8 cellular contexts compared by ENCODE assay signal in the genomic region with DNA sequence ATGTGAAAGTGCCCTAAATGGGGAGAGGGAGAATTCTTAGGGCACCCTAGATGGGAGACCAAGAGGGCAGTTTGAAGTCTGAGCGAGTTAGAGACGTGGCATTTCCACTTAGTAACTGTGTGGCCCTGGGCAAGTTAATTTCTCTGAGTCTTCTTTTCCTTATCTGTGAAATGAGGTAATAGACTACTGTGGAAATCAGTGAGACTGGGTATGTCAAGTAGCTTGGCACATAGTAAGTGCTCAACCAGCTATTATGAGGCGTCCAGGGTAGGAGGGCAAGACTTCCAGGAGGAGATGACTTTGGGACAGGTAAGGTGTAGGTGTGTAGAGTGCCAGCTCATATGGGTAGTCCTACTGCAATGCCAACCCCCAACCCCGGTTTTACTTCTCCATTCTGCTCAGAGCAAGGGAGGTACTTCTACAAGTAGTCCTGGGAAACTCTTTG. TPM values are rescaled to one million over a fixed set of nuclear protein-coding genes. Genes with fewer than 3 reads are reported as not detected.
A peak's percentile ranks its signal among the peaks of the same experiment; 100 is the strongest.
DNase-seq lines count a peak whose midpoint lies in the region; ATAC-seq and TF ChIP-seq lines count a peak whose summit lies in the region.

No MANE protein-coding gene starts in this region.

- TF ChIP-seq CTCF in HFF-Myc (IDR thresholded peaks at IDR 0.05; ENCODE audit: low read depth, low read length, missing control alignments) (no peak), chondrocyte (IDR thresholded peaks at IDR 0.05) (no peak)

- H3K9me3 ChIP-seq in mucosa of stomach (ENCODE audit: control insufficient read depth, low read length), result no peaks in the 10 kb centered on the region

- peaks cover 5% of the 10 kb centered on the region for H3K36me3 Mint-ChIP-seq in chondrocyte (ENCODE audit: low read depth)

- H3K4me1 Mint-ChIP-seq in chondrocyte (ENCODE audit: low read depth), result peaks cover 20% of the 10 kb centered on the region

- peak; percentile 63 for ATAC-seq in GM18505 (IDR thresholded peaks at IDR 0.05; ENCODE audit: unreplicated experiment)

- no peaks in the 10 kb centered on the region for H3K27me3 ChIP-seq in mucosa of stomach (ENCODE audit: control insufficient read depth, insufficient read depth, low read length)

- peaks cover 20% of the 10 kb centered on the region for H3K4me1 ChIP-seq in mucosa of stomach (ENCODE audit: control insufficient read depth, insufficient read depth, low read length)

- H3K9me3 Mint-ChIP-seq in chondrocyte (ENCODE audit: low read depth), result peaks cover 3% of the 10 kb centered on the region

- peak overlapping the region; percentile 85 for H3K4me3 Mint-ChIP-seq in chondrocyte (ENCODE audit: unreplicated experiment)

- peaks cover 2% of the 10 kb centered on the region for H3K27me3 Mint-ChIP-seq in chondrocyte (ENCODE audit: low read depth)

- no peak for TF ChIP-seq POLR2A in GM18505 (IDR thresholded peaks at IDR 0.05; ENCODE audit: borderline replicate concordance, extremely low read depth, insufficient read depth, insufficient read length)

- H3K36me3 ChIP-seq in mucosa of stomach (ENCODE audit: control insufficient read depth, insufficient read depth, low read length), result no peaks in the 10 kb centered on the region

- DNase-seq in HFF-Myc (ENCODE audit: extremely low read depth, low read depth) (no peak), NOMO-1 treated with dmso at 0.1 percent for 144 hours (lab: John Stamatoyannopoulos, UW; ENCODE audit: unreplicated experiment) (peak; percentile 24), chondrocyte (ENCODE audit: low spot score) (no peak), NCI-H2029 (lab: John Stamatoyannopoulos, UW) (no peak), NCI-H2227 (lab: John Stamatoyannopoulos, UW; ENCODE audit: unreplicated experiment) (no peak), SW 1271 (lab: John Stamatoyannopoulos, UW) (no peak)

- peak overlapping the region; percentile 85 for H3K9ac ChIP-seq in mucosa of stomach (ENCODE audit: low read length)

- H3K4me3 ChIP-seq in HFF-Myc (replicated peaks; ENCODE audit: low read depth, low read length) (peak overlapping the region; percentile 88), mucosa of stomach (ENCODE audit: low read length) (peak overlapping the region; percentile 60)

- H3K27ac Mint-ChIP-seq in chondrocyte (ENCODE audit: unreplicated experiment), result peak overlapping the region; percentile 70

RNA-seq across cellular contexts. Expression of gene KIF3B, which starts 0.8 kb away (rescaled TPM):
- total RNA-seq in chondrocyte, result 34.2 to 36.1 TPM (median 35.5 TPM) in 3 replicates
